ENCODE assay signal across 8 cellular contexts in the genomic region with DNA sequence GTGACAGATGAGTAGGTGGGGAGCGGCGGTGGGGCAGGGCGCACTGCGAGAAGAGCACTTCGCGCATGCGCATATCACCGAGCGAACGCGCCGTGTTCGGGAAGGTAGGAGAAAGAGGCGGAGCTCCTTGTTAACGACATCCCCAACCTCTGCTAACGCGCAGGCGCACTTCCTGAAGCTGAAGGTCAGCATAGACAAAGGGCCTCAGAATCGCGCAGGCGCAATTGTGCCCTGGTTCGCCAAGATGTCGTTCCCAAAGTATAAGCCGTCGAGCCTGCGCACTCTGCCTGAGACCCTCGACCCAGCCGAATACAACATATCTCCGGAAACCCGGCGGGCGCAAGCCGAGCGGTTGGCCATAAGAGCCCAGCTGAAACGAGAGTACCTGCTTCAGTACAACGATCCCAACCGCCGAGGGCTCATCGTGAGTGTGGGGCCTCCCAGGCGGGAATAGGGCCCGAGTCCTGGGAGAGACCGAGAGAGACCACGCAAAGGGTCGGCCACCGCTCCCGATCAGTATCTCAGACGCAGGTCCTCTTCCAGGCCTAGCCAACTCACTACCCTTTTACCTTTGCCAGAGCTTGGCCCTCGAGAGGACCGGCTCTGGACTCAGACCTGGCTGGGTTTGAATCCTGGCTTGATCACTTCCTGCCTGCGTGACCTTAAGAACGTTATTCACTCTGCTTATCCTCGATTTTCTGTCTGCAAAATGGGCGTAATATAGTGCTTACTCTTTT. TPM values are rescaled to one million over a fixed set of nuclear protein-coding genes. Genes with fewer than 3 reads are reported as not detected.
A peak's percentile ranks its signal among the peaks of the same experiment; 100 is the strongest.
DNase-seq lines count a peak whose midpoint lies in the region; ATAC-seq and TF ChIP-seq lines count a peak whose summit lies in the region.

Gene NDUFB4 (plus strand): TSS at position 221 of the 737 bp plus-strand sequence. CDS start 24 bp downstream, at position 245.

- CTCF ChIA-PET in CD8-positive, alpha-beta memory T cell (lab: Charles Lee): interaction anchor here (1.0 to 1.7 kb wide), 13 partner anchors 26 to 199 kb away, joined by 3 to 22 read pairs (median 4); partner anchors contain the start of genes GTF2E1 and RABL3

- peak within 1 kb of the TSS; percentile 99 for H3K4me3 ChIP-seq in CD8-positive, alpha-beta memory T cell (ENCODE audit: low read length)
- H3K4me3 ChIP-seq in lower lobe of right lung: peak within 1 kb of the TSS; percentile 80

- peaks cover 7 to 13% (median 10%) of the 10 kb centered on the region in 3 donors for H3K4me1 Mint-ChIP-seq in CD8-positive, alpha-beta memory T cell

- H3K9me3 ChIP-seq in CD8-positive, alpha-beta memory T cell (ENCODE audit: low read length): no peaks in the 10 kb centered on the region
- no peaks in the 10 kb centered on the region for H3K9me3 ChIP-seq in lower lobe of right lung

- H3K27me3 Mint-ChIP-seq in CD8-positive, alpha-beta memory T cell: peaks cover 0 to 2% of the 10 kb centered on the region in 2 donors

- H3K36me3 ChIP-seq in CD8-positive, alpha-beta memory T cell (ENCODE audit: insufficient read depth, low read length): peaks cover 6% of the 10 kb centered on the region
- H3K36me3 ChIP-seq in lower lobe of right lung: peaks cover 33% of the 10 kb centered on the region

- no peaks in the 10 kb centered on the region for H3K27me3 ChIP-seq in CD8-positive, alpha-beta memory T cell (ENCODE audit: insufficient read depth, low read length, poor library complexity, severe bottlenecking)
- H3K27me3 ChIP-seq in lower lobe of right lung (ENCODE audit: low read depth): no peaks in the 10 kb centered on the region

- peak within 1 kb of the TSS in 7 of 8 donors; percentile 96 to 100 (median 98) for H3K27ac Mint-ChIP-seq in CD8-positive, alpha-beta memory T cell

- peak; percentile 92 to 98 (median 95) for DNase-seq in CD8-positive, alpha-beta memory T cell
- DNase-seq in HS-5 (ENCODE audit: low read depth): peak; percentile 92
- peak; percentile 99 for DNase-seq in NK-92 treated with Interleukin-12 subunit alpha and Interleukin-12 subunit beta, amount 100 ng/mL, for 24 hours (lab: John Stamatoyannopoulos, UW)
- peak; percentile 95 for DNase-seq in activated CD8-positive, alpha-beta memory T cell treated with anti-CD3 and anti-CD28 coated beads for 24 hours
- DNase-seq in effector CD4-positive, alpha-beta T cell: peak; percentile 96
- peak; percentile 99 for DNase-seq in lower lobe of right lung
- DNase-seq in stimulated activated CD4-positive, alpha-beta T cell treated with anti-CD3 and anti-CD28 coated beads, TNF-alpha, amount 100 ng/mL, for 24 hours (ENCODE audit: low read depth in 3 of 3): peak; percentile 89 to 94 (median 93)

- ATAC-seq in GM19468 (IDR thresholded peaks at IDR 0.05; ENCODE audit: extremely low read depth, unreplicated experiment): peak; percentile 99
- peak; percentile 100 for ATAC-seq in lower lobe of right lung

- H3K9me3 Mint-ChIP-seq in CD8-positive, alpha-beta memory T cell: peaks cover 0 to 1% (median 0%) of the 10 kb centered on the region in 5 donors

- POLR2A ChIA-PET in CD8-positive, alpha-beta memory T cell (lab: Charles Lee): interaction anchor here (0.8 to 1.6 kb wide), 7 partner anchors 123 to 1098 kb away, joined by 3 to 12 read pairs (median 5); partner anchors contain the start of genes GTF2E1, LRRC58, RABL3 and TIMMDC1

- intact Hi-C loops in lower lobe of right lung (cut with DNase I): no loop called here

- TF ChIP-seq CTCF in lower lobe of right lung (IDR thresholded peaks at IDR 0.05): no peak

- H3K36me3 Mint-ChIP-seq in CD8-positive, alpha-beta memory T cell: peaks cover 0 to 29% (median under 1%) of the 10 kb centered on the region in 3 donors

- H3K4me1 ChIP-seq in CD8-positive, alpha-beta memory T cell (ENCODE audit: insufficient read depth, low read length): peaks cover 35% of the 10 kb centered on the region
- H3K4me1 ChIP-seq in lower lobe of right lung: peaks cover 44% of the 10 kb centered on the region

- peak within 1 kb of the TSS in 6 of 7 donors; percentile 86 to 99 (median 90) for H3K4me3 Mint-ChIP-seq in CD8-positive, alpha-beta memory T cell

- peak within 1 kb of the TSS; percentile 96 for H3K27ac ChIP-seq in CD8-positive, alpha-beta memory T cell (ENCODE audit: low read depth, low read length)
- peak within 1 kb of the TSS; percentile 95 for H3K27ac ChIP-seq in lower lobe of right lung

RNA-seq across cellular contexts. Expression of gene NDUFB4, which starts in this region (rescaled TPM):
- total RNA-seq in CD8-positive, alpha-beta memory T cell: 100 to 1,000 TPM; 102 to 103 TPM
- 263 TPM for polyA plus RNA-seq in CD8-positive, alpha-beta memory T cell
- total RNA-seq in lower lobe of right lung: 100 TPM

Comparison
In these comparisons a context has a peak if more than half of its experiments do, and no peak if none do; other contexts are left out.
1. Peak in every context shown above with its lines: DNase-seq, ATAC-seq, H3K4me3 ChIP-seq and H3K27ac ChIP-seq.